In the genomic region with DNA sequence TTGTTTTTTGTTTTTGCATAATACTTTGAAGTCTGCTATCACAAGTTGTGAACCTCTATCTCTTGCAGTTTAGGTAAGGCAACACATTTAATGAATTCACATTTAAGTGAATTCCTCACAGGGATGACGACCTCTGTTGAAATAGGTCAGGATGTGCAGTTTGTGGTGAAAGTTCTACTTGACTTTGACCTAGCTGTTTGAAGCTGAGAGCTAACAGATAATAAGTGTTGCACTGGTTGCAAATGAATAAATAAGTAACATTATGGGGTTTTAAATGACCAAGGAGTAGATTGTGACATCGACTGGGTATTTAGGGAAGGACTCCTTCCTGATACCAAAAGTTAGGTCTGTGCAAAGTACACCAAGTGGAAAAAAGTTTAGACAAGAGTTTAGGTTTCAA, we compare ENCODE assay signal across 21 cellular contexts.
"Had no signal": no experiment of that assay in that cellular context is flagged by ENCODE, and none has a peak within 500 bp of the region (broad histone marks: within the 10 kb centered on the region; RNA-seq: fewer than 3 reads in every experiment).

No MANE protein-coding gene starts in this region.

- H3K27ac ChIP-seq: gastrocnemius medialis, heart left ventricle, left ventricle myocardium inferior, tibial artery, vagina had no signal

- H3K4me3 ChIP-seq: gastrocnemius medialis, heart left ventricle, left ventricle myocardium inferior, tibial artery, vagina had no signal

- H3K27me3 Mint-ChIP-seq: activated CD8-positive, alpha-beta memory T cell treated with anti-CD3 and anti-CD28 coated beads, Interleukin-2, amount 10 ng/mL, durations not matched to agents 7 days and 5 days; activated naive CD4-positive, alpha-beta T cell treated with anti-CD3 and anti-CD28 coated beads, Interleukin-2, amount 50 U/mL, for 24 hours; dendritic cell treated with granulocyte-macrophage colony-stimulating factor and Interleukin-4, amounts not matched to agents 40 ng/mL and 50 ng/mL, for 4 days; stimulated activated naive B cell treated with anti-CD40 and anti-IgM and Interleukin-4, amounts not matched to agents 10 μg/mL and 1 μg/mL and 100 μg/mL, for 72 hours; T-cell had no signal

- H3K9me3 ChIP-seq: gastrocnemius medialis, vagina had no signal

- H3K27ac Mint-ChIP-seq: activated CD8-positive, alpha-beta memory T cell treated with anti-CD3 and anti-CD28 coated beads, Interleukin-2, amount 10 ng/mL, durations not matched to agents 7 days and 5 days; activated naive CD4-positive, alpha-beta T cell treated with anti-CD3 and anti-CD28 coated beads, Interleukin-2, amount 50 U/mL, for 24 hours; dendritic cell treated with granulocyte-macrophage colony-stimulating factor and Interleukin-4, amounts not matched to agents 40 ng/mL and 50 ng/mL, for 4 days; stimulated activated naive B cell treated with anti-CD40 and anti-IgM and Interleukin-4, amounts not matched to agents 10 μg/mL and 1 μg/mL and 100 μg/mL, for 72 hours; T-cell had no signal

- H3K4me3 Mint-ChIP-seq: activated CD8-positive, alpha-beta memory T cell treated with anti-CD3 and anti-CD28 coated beads, Interleukin-2, amount 10 ng/mL, durations not matched to agents 7 days and 5 days; activated naive CD4-positive, alpha-beta T cell treated with anti-CD3 and anti-CD28 coated beads, Interleukin-2, amount 50 U/mL, for 24 hours; dendritic cell treated with granulocyte-macrophage colony-stimulating factor and Interleukin-4, amounts not matched to agents 40 ng/mL and 50 ng/mL, for 4 days; natural killer cell; stimulated activated naive B cell treated with anti-CD40 and anti-IgM and Interleukin-4, amounts not matched to agents 10 μg/mL and 1 μg/mL and 100 μg/mL, for 72 hours; T-cell had no signal

- H3K4me1 Mint-ChIP-seq: activated CD8-positive, alpha-beta memory T cell treated with anti-CD3 and anti-CD28 coated beads, Interleukin-2, amount 10 ng/mL, durations not matched to agents 7 days and 5 days; activated naive CD4-positive, alpha-beta T cell treated with anti-CD3 and anti-CD28 coated beads, Interleukin-2, amount 50 U/mL, for 24 hours; natural killer cell; T-cell had no signal

- DNase-seq: activated CD4-positive, CD25-positive, alpha-beta regulatory T cell treated with anti-CD3 and anti-CD28 coated beads, Interleukin-2, amount 50 U/mL, for 72 hours; activated CD8-positive, alpha-beta memory T cell treated with anti-CD3 and anti-CD28 coated beads, Interleukin-2, amount 10 ng/mL, durations not matched to agents 7 days and 5 days; activated effector memory CD4-positive, alpha-beta T cell treated with Interleukin-2 at 50 U/mL for 16 hours; activated T-cell treated with anti-CD3 and anti-CD28 coated beads, Interleukin-2, amount 50 U/mL, for 1 hour; aorta; cerebellar nuclear complex; effector memory CD4-positive, alpha-beta T cell; gastrocnemius medialis; heart left ventricle; left ventricle myocardium inferior; mesendoderm; natural killer cell; stimulated activated CD4-positive, alpha-beta T cell treated with anti-CD3 and anti-CD28 coated beads, Interleukin-15, amount 100 ng/mL, for 24 hours; stimulated activated CD4-positive, alpha-beta T cell treated with anti-CD3 and anti-CD28 coated beads, Interleukin-4, amount 100 ng/mL, for 1 hour; stimulated activated naive B cell treated with anti-CD40 and anti-IgM and Interleukin-4, amounts not matched to agents 10 μg/mL and 1 μg/mL and 100 μg/mL, for 72 hours; T-cell; T-helper 9 cell; tibial artery had no signal

- H3K4me1 ChIP-seq: gastrocnemius medialis, heart left ventricle, left ventricle myocardium inferior, tibial artery, vagina had no signal

- H3K27me3 ChIP-seq: gastrocnemius medialis, heart left ventricle, tibial artery, vagina had no signal

- ATAC-seq: activated CD8-positive, alpha-beta memory T cell treated with anti-CD3 and anti-CD28 coated beads, Interleukin-2, amount 10 ng/mL, durations not matched to agents 7 days and 5 days; gastrocnemius medialis; heart left ventricle; natural killer cell; stimulated activated naive B cell treated with anti-CD40 and anti-IgM and Interleukin-4, amounts not matched to agents 10 μg/mL and 1 μg/mL and 100 μg/mL, for 72 hours; T-cell had no signal
